In the genomic region with DNA sequence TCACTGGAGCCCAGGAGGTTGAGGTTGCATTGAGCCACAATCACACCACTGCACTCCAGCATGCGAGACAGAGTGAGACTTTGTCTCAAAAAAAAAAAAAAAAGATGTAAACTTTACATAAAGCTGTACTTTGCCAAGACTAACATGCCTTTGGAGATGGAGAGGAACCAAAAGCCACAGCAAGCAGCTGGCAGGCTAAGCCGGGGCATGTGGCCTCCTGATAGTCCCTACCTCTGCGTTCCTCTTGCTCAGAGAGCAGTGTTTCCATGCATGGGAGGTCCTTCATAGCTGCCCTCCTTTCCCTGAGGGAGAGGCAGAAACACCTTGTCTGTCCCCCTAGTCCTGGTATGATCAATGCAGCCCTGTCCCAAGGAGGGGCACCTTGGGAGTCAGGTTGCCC, we compare ENCODE assay signal across 23 cellular contexts. TPM values are rescaled to one million over a fixed set of nuclear protein-coding genes. Genes with fewer than 3 reads are reported as not detected.
DNase-seq lines count a peak whose midpoint lies in the region; ATAC-seq and TF ChIP-seq lines count a peak whose summit lies in the region.
"Had no signal": no experiment of that assay in that cellular context is flagged by ENCODE, and none has a peak within 500 bp of the region (broad histone marks: within the 10 kb centered on the region; RNA-seq: fewer than 3 reads in every experiment).

No MANE protein-coding gene starts in this region.

- TF ChIP-seq CTCF in PC-3 (conservative IDR thresholded peaks at IDR 0.05; ENCODE audit: low read depth, low read length) (no peak), chondrocyte (IDR thresholded peaks at IDR 0.05) (no peak), foreskin keratinocyte (conservative IDR thresholded peaks at IDR 0.05) (no peak)

- intact Hi-C loops in PC-3 (cut with micrococcal nuclease): no loop called here

- H3K4ac ChIP-seq in neuronal stem cell (ENCODE audit: low read length): no peak overlapping the region

- H3K23ac ChIP-seq in neuronal stem cell (ENCODE audit: low read depth, low read length, poor library complexity): no peak overlapping the region

- H3K9me2 ChIP-seq in PC-3 (replicated peaks; ENCODE audit: low read length): no peaks in the 10 kb centered on the region

- no TSS peak for BruUV-seq in PC-3 (replicated peaks; lab: Mats Ljungman, UMichigan)

- H3K9me3 Mint-ChIP-seq in chondrocyte (ENCODE audit: low read depth): no peaks in the 10 kb centered on the region
- H3K9me3 Mint-ChIP-seq: activated B cell treated with CpG ODN at 0.5 μM for 24 hours; CD8-positive, alpha-beta memory T cell; nephron; stimulated activated naive B cell treated with anti-CD40 and anti-IgM and Interleukin-4, amounts not matched to agents 10 μg/mL and 1 μg/mL and 100 μg/mL, for 72 hours had no signal

- H3K4me3 ChIP-seq in PC-3 (ENCODE audit: low read length): no peak overlapping the region
- no peak overlapping the region for H3K4me3 ChIP-seq in neuronal stem cell (ENCODE audit: low read length in 2 of 2)
- H3K4me3 ChIP-seq: HAP-1, transverse colon had no signal

- no peak overlapping the region for H3K4me2 ChIP-seq in PC-3 (ENCODE audit: low read length)
- no peak overlapping the region for H3K4me2 ChIP-seq in neuronal stem cell (ENCODE audit: insufficient read depth, low read length, poor library complexity, severe bottlenecking)

- H3K79me1 ChIP-seq in neuronal stem cell (ENCODE audit: low read depth, low read length): no peaks in the 10 kb centered on the region

- WGBS in neuronal stem cell (ENCODE audit: extremely low coverage in 2 of 2, insufficient read length in 2 of 2, insufficient replicate concordance in 1 of 2), 2 donors: no CpG with 5 or more reads among the region's 3 CpGs

- no peaks in the 10 kb centered on the region for H3F3A ChIP-seq in PC-3 (ENCODE audit: low read length, unreplicated experiment)

- H3K9me3 ChIP-seq in PC-3 (ENCODE audit: low read length): no peaks in the 10 kb centered on the region
- H3K9me3 ChIP-seq in neuronal stem cell (replicated peaks in 1 of 2; ENCODE audit: control insufficient read depth in 2 of 2, insufficient read depth in 1 of 2, low read depth in 1 of 2, low read length in 2 of 2): no peaks in the 10 kb centered on the region
- H3K9me3 ChIP-seq: HAP-1, transverse colon had no signal

- DNase-seq in EH (ENCODE audit: low read depth) (peak; percentile 39), PC-3 (no peak), chondrocyte (ENCODE audit: low spot score) (no peak), neuronal stem cell (ENCODE audit: low spot score) (no peak), foreskin keratinocyte (no peak), NCI-H1048 (lab: John Stamatoyannopoulos, UW) (no peak)
- DNase-seq in stimulated activated naive CD4-positive, alpha-beta T cell treated with Interleukin-2 at 50 U/mL for 16 hours (lab: John Stamatoyannopoulos, UW): no peak
- DNase-seq: activated B cell treated with CpG ODN at 0.5 μM for 24 hours; activated CD4-positive, alpha-beta T cell treated with anti-CD3 and anti-CD28 coated beads, Interleukin-2, amount 50 U/mL, for 48 hours; CD8-positive, alpha-beta memory T cell; GF-D8; MM.1S; NCI-H146; NCI-H524; small intestine; stimulated activated CD4-positive, alpha-beta T cell treated with anti-CD3 and anti-CD28 coated beads, Interleukin-2, amount 100 ng/mL, for 24 hours; stimulated activated naive B cell treated with anti-CD40 and anti-IgM and Interleukin-4, amounts not matched to agents 10 μg/mL and 1 μg/mL and 100 μg/mL, for 72 hours; transverse colon had no signal

- H3K18ac ChIP-seq in neuronal stem cell (ENCODE audit: low read length): no peak overlapping the region

- no peak overlapping the region for H3K14ac ChIP-seq in neuronal stem cell (ENCODE audit: low read length)

- no peak overlapping the region for H2BK120ac ChIP-seq in neuronal stem cell (ENCODE audit: low read depth, low read length)

- H3K27ac ChIP-seq in PC-3 (ENCODE audit: low read length) (no peak overlapping the region), neuronal stem cell (replicated peaks; ENCODE audit: low read length) (no peak overlapping the region), foreskin keratinocyte (no peak overlapping the region)
- H3K27ac ChIP-seq: transverse colon had no signal

- no peak overlapping the region for H2BK15ac ChIP-seq in neuronal stem cell (ENCODE audit: low read length)

- H4K20me1 ChIP-seq in PC-3 (ENCODE audit: low read length): no peaks in the 10 kb centered on the region

- no peak overlapping the region for H4K8ac ChIP-seq in neuronal stem cell (ENCODE audit: low read depth, low read length)

- no peaks in the 10 kb centered on the region for H3K27me3 ChIP-seq in PC-3 (ENCODE audit: low read length)
- H3K27me3 ChIP-seq in neuronal stem cell (ENCODE audit: control insufficient read depth in 3 of 3, insufficient read depth in 3 of 3, low read depth in 1 of 3, low read length in 3 of 3): no peaks in the 10 kb centered on the region
- no peaks in the 10 kb centered on the region for H3K27me3 ChIP-seq in foreskin keratinocyte
- H3K27me3 ChIP-seq: transverse colon had no signal

- H3K4me3 Mint-ChIP-seq in chondrocyte (ENCODE audit: unreplicated experiment): no peak overlapping the region
- H3K4me3 Mint-ChIP-seq: activated B cell treated with CpG ODN at 0.5 μM for 24 hours; CD8-positive, alpha-beta memory T cell; nephron; stimulated activated naive B cell treated with anti-CD40 and anti-IgM and Interleukin-4, amounts not matched to agents 10 μg/mL and 1 μg/mL and 100 μg/mL, for 72 hours had no signal

- CTCF ChIA-PET in PC-3 (lab: Charles Lee): interaction anchor here (0.9 kb wide), 1 partner anchor 338 kb away, joined by 3 read pairs; no protein-coding TSS in a partner anchor

- peaks cover 56% of the 10 kb centered on the region for H3K4me1 Mint-ChIP-seq in chondrocyte (ENCODE audit: low read depth)
- H3K4me1 Mint-ChIP-seq: activated B cell treated with CpG ODN at 0.5 μM for 24 hours; CD8-positive, alpha-beta memory T cell; nephron; stimulated activated naive B cell treated with anti-CD40 and anti-IgM and Interleukin-4, amounts not matched to agents 10 μg/mL and 1 μg/mL and 100 μg/mL, for 72 hours had no signal

- no peak overlapping the region for H2BK5ac ChIP-seq in neuronal stem cell (ENCODE audit: low read length)

- H2AFZ ChIP-seq in PC-3 (ENCODE audit: low read length) (no peak overlapping the region), neuronal stem cell (ENCODE audit: low read length) (no peak overlapping the region)

- POLR2A ChIA-PET in PC-3 (lab: Charles Lee; ENCODE audit: unreplicated experiment): no interaction called here

- peak overlapping the region; percentile 32 for H3K27ac Mint-ChIP-seq in chondrocyte (ENCODE audit: unreplicated experiment)
- H3K27ac Mint-ChIP-seq: activated B cell treated with CpG ODN at 0.5 μM for 24 hours; nephron; stimulated activated naive B cell treated with anti-CD40 and anti-IgM and Interleukin-4, amounts not matched to agents 10 μg/mL and 1 μg/mL and 100 μg/mL, for 72 hours had no signal

- H3K4me1 ChIP-seq in PC-3 (ENCODE audit: insufficient read depth, low read length) (peaks cover 6% of the 10 kb centered on the region; the same call in 1 of the 2 replicates), neuronal stem cell (ENCODE audit: control insufficient read depth in 2 of 2, insufficient read depth in 1 of 2, low read depth in 1 of 2, low read length in 2 of 2) (no peaks in the 10 kb centered on the region), foreskin keratinocyte (no peaks in the 10 kb centered on the region)
- H3K4me1 ChIP-seq: HAP-1 had no signal

- H3K36me3 ChIP-seq in PC-3 (ENCODE audit: low read depth, low read length): 0 out of 2 replicates have a peak, but pooled peaks cover 4% of the 10 kb centered on the region
- H3K36me3 ChIP-seq in neuronal stem cell (replicated peaks in 1 of 2; ENCODE audit: control insufficient read depth in 2 of 2, insufficient read depth in 2 of 2, low read length in 2 of 2): peaks cover 9 to 61% of the 10 kb centered on the region in 2 donors

- H3K9ac ChIP-seq in PC-3 (ENCODE audit: low read length) (no peak overlapping the region), neuronal stem cell (ENCODE audit: low read depth, low read length, poor library complexity) (peak overlapping the region; percentile 25)

- H2AK5ac ChIP-seq in neuronal stem cell (ENCODE audit: low read depth, low read length): no peak overlapping the region

- peaks cover 12% of the 10 kb centered on the region for H3K36me3 Mint-ChIP-seq in chondrocyte (ENCODE audit: low read depth)

- peak; percentile 37; the same call in 1 of the 2 replicates for ATAC-seq in PC-3
- no peak for ATAC-seq in foreskin keratinocyte
- no peak for ATAC-seq in GM21381 (IDR thresholded peaks at IDR 0.05; ENCODE audit: unreplicated experiment)
- ATAC-seq: left lobe of liver; SK-N-SH treated with all-trans-retinoic acid at 6 μM for 48 hours; stimulated activated naive B cell treated with anti-CD40 and anti-IgM and Interleukin-4, amounts not matched to agents 10 μg/mL and 1 μg/mL and 100 μg/mL, for 72 hours had no signal

- H3K27me3 Mint-ChIP-seq in chondrocyte (ENCODE audit: low read depth): no peaks in the 10 kb centered on the region
- H3K27me3 Mint-ChIP-seq: activated B cell treated with CpG ODN at 0.5 μM for 24 hours; stimulated activated naive B cell treated with anti-CD40 and anti-IgM and Interleukin-4, amounts not matched to agents 10 μg/mL and 1 μg/mL and 100 μg/mL, for 72 hours had no signal

- H2BK12ac ChIP-seq in neuronal stem cell (ENCODE audit: low read length): no peak overlapping the region

- no peak overlapping the region for H4K91ac ChIP-seq in neuronal stem cell (ENCODE audit: low read depth, low read length, poor library complexity)

- H3K79me2 ChIP-seq in PC-3 (ENCODE audit: low read length): no peaks in the 10 kb centered on the region

RNA-seq across cellular contexts. Expression of a gene that starts 35.2 kb away (rescaled TPM):
- total RNA-seq in PC-3 (2014; rRNA removed) (7.4 and 8.1 TPM in 2 replicates), chondrocyte (5.6 to 6.5 TPM (median 5.9 TPM) in 3 replicates), foreskin keratinocyte (5.6 and 5.7 TPM in 2 replicates)
- polyA plus RNA-seq in neuronal stem cell (2013, experiment 1 of 2): 9.3 TPM
- polyA plus RNA-seq in neuronal stem cell (2013, experiment 2 of 2): 9.3 TPM
- 4.6 and 5.0 TPM in 2 replicates for polyA plus RNA-seq in foreskin keratinocyte

RNA-seq across cellular contexts. Expression of a gene that starts 56.0 kb away (rescaled TPM):
- 106 and 133 TPM in 2 replicates for total RNA-seq in PC-3 (2014; rRNA removed)
- total RNA-seq in chondrocyte: 45.4 to 49.5 TPM (median 46.2 TPM) in 3 replicates
- 37.2 TPM for polyA plus RNA-seq in neuronal stem cell (2013, experiment 1 of 2)
- 37.0 TPM for polyA plus RNA-seq in neuronal stem cell (2013, experiment 2 of 2)
- total RNA-seq in foreskin keratinocyte: 44.1 and 50.9 TPM in 2 replicates
- 54.6 and 57.7 TPM in 2 replicates for polyA plus RNA-seq in foreskin keratinocyte
